In genomic region chr3:195257454-195258448, GRCh38 we compare ENCODE assay signal across 1 cellular context.
TF ChIP-seq lines count a peak whose summit lies in the region.

No MANE protein-coding gene starts in this region.

TF ChIP-seq in HepG2, 621 proteins besides CTCF, POLR2A, EP300 and RAD21:
- peak; percentile 8; the same call in 1 of the 2 replicates for TF ChIP-seq ZNF687 (CRISPR knock-in tag; IDR thresholded peaks at IDR 0.05)
- no peak for TF ChIP-seq ZNF788 (CRISPR knock-in tag; IDR thresholded peaks at IDR 0.05; ENCODE audit: borderline replicate concordance)
- 0 out of 2 replicates have a peak, but pooled peaks have one; percentile 12 for TF ChIP-seq BORCS8-MEF2B (CRISPR knock-in tag; IDR thresholded peaks at IDR 0.05)
- no peak for TF ChIP-seq SMAD1 (CRISPR knock-in tag; IDR thresholded peaks at IDR 0.05; ENCODE audit: borderline replicate concordance, low read depth)
